In the genomic region with DNA sequence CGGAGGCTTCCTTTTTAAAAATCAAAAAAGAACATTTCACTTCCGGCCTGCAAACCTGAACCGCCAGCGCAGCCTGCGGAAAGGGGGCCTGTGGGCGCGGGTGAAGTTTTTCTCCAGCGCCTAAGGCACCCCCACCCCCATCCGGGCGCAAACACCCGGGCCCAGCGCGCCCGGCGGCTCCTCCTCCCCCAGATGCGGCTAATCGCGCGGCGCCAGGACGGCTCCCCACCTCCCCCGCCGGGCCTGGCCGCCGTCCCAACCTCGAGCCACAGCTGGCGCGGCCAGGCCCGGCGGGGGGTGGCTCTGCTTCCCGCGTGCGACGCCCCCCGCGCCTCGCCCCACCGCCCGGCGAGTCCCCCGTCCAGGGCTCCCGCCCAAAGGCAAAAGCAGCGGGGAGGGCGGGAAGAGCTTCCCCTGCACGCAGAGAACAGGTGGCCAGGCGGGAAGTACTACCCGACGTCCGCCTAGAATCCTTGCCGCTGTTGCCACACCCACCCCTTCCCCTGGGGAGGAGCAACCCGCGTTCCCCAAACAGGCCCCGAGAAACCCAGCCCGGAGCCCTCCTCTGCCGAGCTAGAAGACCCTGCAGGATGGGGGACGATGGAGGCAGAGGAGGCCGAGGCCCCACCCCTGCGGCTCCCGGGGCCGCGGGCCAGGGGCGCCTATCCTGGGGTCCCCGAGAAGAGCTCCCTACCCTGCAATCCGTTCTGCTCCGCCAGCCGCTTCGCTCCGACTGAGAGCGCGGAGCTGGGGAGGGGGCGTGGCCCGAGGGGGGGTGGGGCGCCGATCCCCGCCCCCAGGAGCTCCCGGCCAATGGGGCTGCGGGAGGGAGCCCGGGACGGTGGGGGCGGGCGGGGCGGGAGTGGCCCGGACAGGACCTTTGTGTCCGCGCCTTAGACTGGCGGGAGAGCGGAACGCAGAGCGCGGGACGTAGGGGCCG, we compare ENCODE assay signal across 8 cellular contexts. TPM values are rescaled to one million over a fixed set of nuclear protein-coding genes. Genes with fewer than 3 reads are reported as not detected.
DNase-seq lines count a peak whose midpoint lies in the region; ATAC-seq and TF ChIP-seq lines count a peak whose summit lies in the region.

CARHSP1 (minus strand) TSS at position 735 of the 940 bp plus-strand sequence. CDS start 9,678 bp downstream, outside the sequence.

- peak within 1 kb of the TSS; percentile 95 for H3K27ac Mint-ChIP-seq in activated CD4-positive, alpha-beta memory T cell treated with anti-CD3 and anti-CD28 coated beads, Interleukin-2, amount 10 ng/mL, durations not matched to agents 7 days and 5 days

- no peak for TF ChIP-seq CTCF in lower lobe of right lung (IDR thresholded peaks at IDR 0.05)

- POLR2A ChIA-PET in activated CD4-positive, alpha-beta memory T cell treated with anti-CD3 and anti-CD28 coated beads, Interleukin-2, amount 10 ng/mL, durations not matched to agents 7 days and 5 days (lab: Charles Lee), result interaction anchor here (0.6 to 5.2 kb wide), 38 partner anchors 9 to 1876 kb away, joined by 3 to 84 read pairs (median 5); partner anchors contain the start of genes ABAT, HAPSTR1, LITAFD and METTL22

- peaks cover 59% of the 10 kb centered on the region for H3K4me1 Mint-ChIP-seq in activated CD4-positive, alpha-beta memory T cell treated with anti-CD3 and anti-CD28 coated beads, Interleukin-2, amount 10 ng/mL, durations not matched to agents 7 days and 5 days

- H3K36me3 ChIP-seq in duodenal mucosa (ENCODE audit: control insufficient read depth in 1 of 2, insufficient read depth in 2 of 2, low read length in 2 of 2) (peaks cover 0 to 3% of the 10 kb centered on the region in 2 donors), lower lobe of right lung (peaks cover 7% of the 10 kb centered on the region)

- H3K4me1 ChIP-seq in duodenal mucosa (ENCODE audit: control insufficient read depth in 1 of 2, insufficient read depth in 2 of 2, low read length in 2 of 2), result peaks cover 45 to 48% of the 10 kb centered on the region in 2 donors
- peaks cover 57% of the 10 kb centered on the region for H3K4me1 ChIP-seq in lower lobe of right lung

- H3K4me3 ChIP-seq in duodenal mucosa (ENCODE audit: low read depth in 1 of 2, low read length in 2 of 2) (peak within 1 kb of the TSS; percentile 89 to 94), lower lobe of right lung (peak within 1 kb of the TSS; percentile 67)

- peak; percentile 69 for ATAC-seq in GM19438 (IDR thresholded peaks at IDR 0.05; ENCODE audit: low read depth, unreplicated experiment)
- peak; percentile 65 for ATAC-seq in HG03571 (IDR thresholded peaks at IDR 0.05; ENCODE audit: unreplicated experiment)
- peak; percentile 96 to 97 for ATAC-seq in lower lobe of right lung

- DNase-seq in CD1c-positive myeloid dendritic cell (ENCODE audit: extremely low spot score) (peak; percentile 94), NCI-H82 (lab: John Stamatoyannopoulos, UW) (peak; percentile 93), lower lobe of right lung (peak; percentile 90)
- DNase-seq in activated CD4-positive, alpha-beta memory T cell treated with anti-CD3 and anti-CD28 coated beads, Interleukin-2, amount 10 ng/mL, durations not matched to agents 7 days and 5 days, result peak; percentile 89
- peak; percentile 51 to 65 (median 54) for DNase-seq in stimulated activated CD4-positive, alpha-beta T cell treated with anti-CD3 and anti-CD28 coated beads, TNF-alpha, amount 100 ng/mL, for 4 hours (ENCODE audit: low read depth in 3 of 3)

- H3K27me3 Mint-ChIP-seq in activated CD4-positive, alpha-beta memory T cell treated with anti-CD3 and anti-CD28 coated beads, Interleukin-2, amount 10 ng/mL, durations not matched to agents 7 days and 5 days, result no peaks in the 10 kb centered on the region

- H3K27ac ChIP-seq in duodenal mucosa (ENCODE audit: low read depth, low read length), result peak within 1 kb of the TSS; percentile 82
- peak within 1 kb of the TSS; percentile 87 for H3K27ac ChIP-seq in lower lobe of right lung

- H3K9me3 Mint-ChIP-seq in activated CD4-positive, alpha-beta memory T cell treated with anti-CD3 and anti-CD28 coated beads, Interleukin-2, amount 10 ng/mL, durations not matched to agents 7 days and 5 days, result no peaks in the 10 kb centered on the region

- H3K4me3 Mint-ChIP-seq in activated CD4-positive, alpha-beta memory T cell treated with anti-CD3 and anti-CD28 coated beads, Interleukin-2, amount 10 ng/mL, durations not matched to agents 7 days and 5 days, result peak within 1 kb of the TSS; percentile 97

- intact Hi-C loops in lower lobe of right lung (cut with DNase I), result no loop called here

- H3K9ac ChIP-seq in duodenal mucosa (ENCODE audit: low read depth in 1 of 2, low read length in 2 of 2), result peak within 1 kb of the TSS; percentile 70 to 73

- H3K27me3 ChIP-seq in duodenal mucosa (ENCODE audit: control insufficient read depth in 1 of 2, insufficient read depth in 2 of 2, low read length in 2 of 2) (no peaks in the 10 kb centered on the region), lower lobe of right lung (ENCODE audit: low read depth) (no peaks in the 10 kb centered on the region)

- H3K36me3 Mint-ChIP-seq in activated CD4-positive, alpha-beta memory T cell treated with anti-CD3 and anti-CD28 coated beads, Interleukin-2, amount 10 ng/mL, durations not matched to agents 7 days and 5 days (ENCODE audit: low read depth), result peaks cover 21% of the 10 kb centered on the region

- H3K9me3 ChIP-seq in duodenal mucosa (ENCODE audit: control insufficient read depth in 1 of 2, low read length in 2 of 2) (no peaks in the 10 kb centered on the region), lower lobe of right lung (no peaks in the 10 kb centered on the region)

- CTCF ChIA-PET in activated CD4-positive, alpha-beta memory T cell treated with anti-CD3 and anti-CD28 coated beads, Interleukin-2, amount 10 ng/mL, durations not matched to agents 7 days and 5 days (lab: Charles Lee), result interaction anchor here (1.0 to 6.9 kb wide), 9 partner anchors 13 to 271 kb away, joined by 3 to 64 read pairs (median 4); partner anchors contain the start of genes LITAFD, PMM2 and TMEM186

RNA-seq across cellular contexts. Expression of gene CARHSP1, which starts in this region (rescaled TPM):
- total RNA-seq in activated CD4-positive, alpha-beta memory T cell treated with anti-CD3 and anti-CD28 coated beads, Interleukin-2, amount 10 ng/mL, durations not matched to agents 7 days and 5 days, result 100 to 1,000 TPM; 168 to 179 TPM
- 89.0 TPM for total RNA-seq in lower lobe of right lung

Comparison
In these comparisons a context has a peak if more than half of its experiments do, and no peak if none do; other contexts are left out.
1. Peak in every context shown above with its lines: DNase-seq, ATAC-seq, H3K4me3 ChIP-seq and H3K27ac ChIP-seq.